In the genomic region with DNA sequence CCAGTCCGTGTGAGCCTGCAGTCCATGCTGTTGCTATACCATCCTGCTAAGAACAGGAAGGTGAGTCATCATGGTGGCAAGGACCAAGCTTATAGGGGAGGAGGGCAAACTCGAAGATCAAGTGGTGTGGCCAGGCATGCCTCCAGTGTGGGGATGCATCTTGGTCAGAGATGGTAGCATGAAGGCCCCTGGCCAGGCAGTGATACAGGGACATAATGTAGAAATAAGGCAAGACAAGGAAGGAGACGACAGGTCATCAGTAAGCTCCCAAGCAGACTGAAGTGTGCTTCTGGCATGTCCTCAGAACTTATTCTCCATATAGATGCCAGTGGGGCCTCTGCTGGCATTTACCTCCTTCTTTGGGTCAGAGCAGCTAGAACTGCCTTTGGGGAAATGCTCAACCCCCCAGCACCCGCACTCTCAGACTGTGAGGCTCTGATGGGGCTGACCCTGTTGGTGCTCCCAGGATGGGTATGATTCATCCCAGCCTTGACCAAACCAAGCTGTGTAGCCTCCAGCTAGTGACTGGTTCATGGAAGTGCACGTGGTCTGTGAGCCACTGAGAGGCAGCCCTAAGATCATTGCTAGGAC, we compare ENCODE assay signal across 10 cellular contexts. TPM values are rescaled to one million over a fixed set of nuclear protein-coding genes. Genes with fewer than 3 reads are reported as not detected.
DNase-seq lines count a peak whose midpoint lies in the region; ATAC-seq and TF ChIP-seq lines count a peak whose summit lies in the region.
"Had no signal": no experiment of that assay in that cellular context is flagged by ENCODE, and none has a peak within 500 bp of the region (broad histone marks: within the 10 kb centered on the region; RNA-seq: fewer than 3 reads in every experiment).

No MANE protein-coding gene starts in this region.

- H3K27ac ChIP-seq in PC-3 (ENCODE audit: low read length) (no peak overlapping the region), coronary artery (no peak overlapping the region)

- H3K36me3 ChIP-seq in PC-3 (ENCODE audit: low read depth, low read length) (no peaks in the 10 kb centered on the region), mucosa of descending colon (ENCODE audit: low read depth) (no peaks in the 10 kb centered on the region)

- H3K4me1 ChIP-seq in PC-3 (ENCODE audit: insufficient read depth, low read length) (no peaks in the 10 kb centered on the region), mucosa of descending colon (ENCODE audit: low read depth) (no peaks in the 10 kb centered on the region)

- intact Hi-C loops in PC-3 (cut with micrococcal nuclease) (no loop called here), mucosa of descending colon (cut with DNase I, micrococcal nuclease) (no loop called here)

- H3K4me3 ChIP-seq in PC-3 (ENCODE audit: low read length) (no peak overlapping the region), coronary artery (no peak overlapping the region), mucosa of descending colon (no peak overlapping the region)

- TF ChIP-seq CTCF in PC-3 (conservative IDR thresholded peaks at IDR 0.05; ENCODE audit: low read depth, low read length) (no peak), coronary artery (IDR thresholded peaks at IDR 0.05) (no peak), mucosa of descending colon (IDR thresholded peaks at IDR 0.05) (no peak)

- no peak overlapping the region for H3K4me2 ChIP-seq in PC-3 (ENCODE audit: low read length)

- H3K79me2 ChIP-seq in PC-3 (ENCODE audit: low read length): no peaks in the 10 kb centered on the region

- no peak overlapping the region for H3K9ac ChIP-seq in PC-3 (ENCODE audit: low read length)

- H3K9me3 ChIP-seq in PC-3 (ENCODE audit: low read length): no peaks in the 10 kb centered on the region
- H3K9me3 ChIP-seq in mucosa of descending colon: no peaks in the 10 kb centered on the region

- H3K9me2 ChIP-seq in PC-3 (replicated peaks; ENCODE audit: low read length): no peaks in the 10 kb centered on the region

- H4K20me1 ChIP-seq in PC-3 (ENCODE audit: low read length): no peaks in the 10 kb centered on the region

- H3K27me3 ChIP-seq in PC-3 (ENCODE audit: low read length): peaks cover 29% of the 10 kb centered on the region

- no TSS peak for BruUV-seq in PC-3 (replicated peaks; lab: Mats Ljungman, UMichigan)

- DNase-seq in HCEC 1CT (peak; percentile 57), PC-3 (peak; percentile 56), coronary artery (ENCODE audit: low spot score) (peak; percentile 50), mucosa of descending colon (no peak), COR-L47 (lab: John Stamatoyannopoulos, UW) (no peak)
- peak; percentile 21 for DNase-seq in stimulated activated CD8-positive, alpha-beta memory T cell treated with anti-CD3 and anti-CD28 coated beads, Interleukin-4, amount 100 ng/mL, for 48 hours
- DNase-seq: activated T-cell treated with anti-CD3 and anti-CD28 coated beads for 4 hours had no signal

- H3F3A ChIP-seq in PC-3 (ENCODE audit: low read length, unreplicated experiment): no peaks in the 10 kb centered on the region

- CTCF ChIA-PET in PC-3 (lab: Charles Lee): no interaction called here

- POLR2A ChIA-PET in PC-3 (lab: Charles Lee; ENCODE audit: unreplicated experiment): no interaction called here

- ATAC-seq in PC-3 (peak; percentile 81), mucosa of descending colon (no peak), GM21381 (IDR thresholded peaks at IDR 0.05; ENCODE audit: unreplicated experiment) (no peak)
- ATAC-seq: naive thymus-derived CD8-positive, alpha-beta T cell had no signal

- no peak overlapping the region for H2AFZ ChIP-seq in PC-3 (ENCODE audit: low read length)

RNA-seq across cellular contexts. Expression of gene ATP2B2, which starts 52.5 kb away (rescaled TPM):
- not detected in 2 replicates for total RNA-seq in PC-3 (2014; rRNA removed)
- total RNA-seq in mucosa of descending colon: under 1 TPM; 0.09 to 0.70 (median 0.12) TPM
- total RNA-seq: naive thymus-derived CD8-positive, alpha-beta T cell; T-helper 1 cell treated with Interleukin-12 subunit alpha and Interleukin-12 subunit beta and Interleukin-4 antibody, amounts not matched to agents 30 ng/mL and 1 ng/mL, for 36 hours had no signal

Comparison
In these comparisons a context has a peak if more than half of its experiments do, and no peak if none do; other contexts are left out.
1. DNase-seq: peak in HCEC 1CT (single experiment), PC-3 (single experiment), coronary artery (single experiment) and stimulated activated CD8-positive, alpha-beta memory T cell treated with anti-CD3 and anti-CD28 coated beads, Interleukin-4, amount 100 ng/mL, for 48 hours (single experiment); none in mucosa of descending colon (0 of 3) and COR-L47 (single experiment).